ENCODE assay signal across 9 cellular contexts in the genomic region with DNA sequence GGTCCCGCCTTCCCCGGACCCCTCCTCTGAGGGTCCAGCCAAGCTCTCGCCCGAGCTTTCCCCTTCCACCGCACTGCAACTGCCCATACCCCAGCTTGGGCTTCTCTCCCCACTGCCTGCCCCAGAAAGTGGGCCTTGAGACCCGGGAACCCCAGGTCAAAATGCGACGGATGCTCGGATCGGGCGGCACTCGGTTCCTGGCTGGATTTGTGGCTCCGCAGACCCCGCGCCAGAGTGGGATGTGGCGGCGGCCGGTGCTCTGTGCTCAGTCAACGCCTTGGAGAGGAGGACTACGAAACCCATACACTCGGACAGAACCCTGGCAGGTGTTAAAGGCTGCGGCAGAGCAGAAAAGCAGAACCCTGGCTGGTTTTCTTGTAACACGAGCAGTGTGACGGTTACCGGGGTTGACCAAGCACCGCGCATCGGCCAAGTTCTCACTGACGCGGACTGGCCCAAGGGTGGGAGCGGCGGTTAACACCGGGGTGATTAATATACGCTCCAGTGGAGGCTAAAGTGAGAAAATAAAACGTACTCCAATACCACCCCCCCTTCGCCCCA. TPM values are rescaled to one million over a fixed set of nuclear protein-coding genes. Genes with fewer than 3 reads are reported as not detected.
A peak's percentile ranks its signal among the peaks of the same experiment; 100 is the strongest.
DNase-seq lines count a peak whose midpoint lies in the region; ATAC-seq and TF ChIP-seq lines count a peak whose summit lies in the region.
"Had no signal": no experiment of that assay in that cellular context is flagged by ENCODE, and none has a peak within 500 bp of the region (broad histone marks: within the 10 kb centered on the region; RNA-seq: fewer than 3 reads in every experiment).

No MANE protein-coding gene starts in this region.

- H3K4me3 ChIP-seq in astrocyte of the cerebellum (ENCODE audit: low read depth, low read length), result peak overlapping the region; percentile 15
- peak overlapping the region; percentile 50 to 56 for H3K4me3 ChIP-seq in left lung
- H3K4me3 ChIP-seq in urinary bladder (ENCODE audit: low read depth, low read length), result peak overlapping the region; percentile 12
- H3K4me3 ChIP-seq: SK-N-MC had no signal

- H3K4me1 Mint-ChIP-seq in activated naive CD4-positive, alpha-beta T cell treated with anti-CD3 and anti-CD28 coated beads, Interleukin-2, amount 10 ng/mL, durations not matched to agents 7 days and 5 days, result peaks cover 26% of the 10 kb centered on the region

- no peak for DNase-seq in activated naive CD4-positive, alpha-beta T cell treated with anti-CD3 and anti-CD28 coated beads, Interleukin-2, amount 10 ng/mL, durations not matched to agents 7 days and 5 days
- DNase-seq in activated naive CD4-positive, alpha-beta T cell treated with anti-CD3 and anti-CD28 coated beads, Interleukin-2, amount 50 U/mL, for 16 hours, result no peak
- DNase-seq in astrocyte of the cerebellum (ENCODE audit: low read depth), result peak; percentile 24
- peak; percentile 49 to 85 for DNase-seq in left lung
- DNase-seq in NCI-H526 (lab: John Stamatoyannopoulos, UW), result no peak
- DNase-seq in mesenteric fat pad (ENCODE audit: low spot score), result no peak

- WGBS in urinary bladder, result 12% methylated on average over 36 of the region's 36 CpGs

- no peak overlapping the region for H3K27ac ChIP-seq in left lung
- no peak overlapping the region for H3K27ac ChIP-seq in urinary bladder (ENCODE audit: low read depth)
- H3K27ac ChIP-seq: SK-N-MC had no signal

- CTCF ChIA-PET in activated naive CD4-positive, alpha-beta T cell treated with anti-CD3 and anti-CD28 coated beads, Interleukin-2, amount 10 ng/mL, durations not matched to agents 7 days and 5 days (lab: Charles Lee), result no interaction called here

- H3K9me3 ChIP-seq in left lung, result no peaks in the 10 kb centered on the region

- H3K9me3 Mint-ChIP-seq in activated naive CD4-positive, alpha-beta T cell treated with anti-CD3 and anti-CD28 coated beads, Interleukin-2, amount 10 ng/mL, durations not matched to agents 7 days and 5 days, result no peaks in the 10 kb centered on the region

- peaks cover 7 to 28% of the 10 kb centered on the region in 2 donors for H3K27me3 ChIP-seq in left lung

- peaks cover 55% of the 10 kb centered on the region for H3K36me3 Mint-ChIP-seq in activated naive CD4-positive, alpha-beta T cell treated with anti-CD3 and anti-CD28 coated beads, Interleukin-2, amount 10 ng/mL, durations not matched to agents 7 days and 5 days

- peaks cover 7% of the 10 kb centered on the region for H3K27me3 Mint-ChIP-seq in activated naive CD4-positive, alpha-beta T cell treated with anti-CD3 and anti-CD28 coated beads, Interleukin-2, amount 10 ng/mL, durations not matched to agents 7 days and 5 days

- intact Hi-C loops in left lung (cut with DNase I), result no loop called here

- H3K4me3 Mint-ChIP-seq in activated naive CD4-positive, alpha-beta T cell treated with anti-CD3 and anti-CD28 coated beads, Interleukin-2, amount 10 ng/mL, durations not matched to agents 7 days and 5 days, result peak overlapping the region; percentile 37

- ATAC-seq in left lung (peak; percentile 33), GM21528 (IDR thresholded peaks at IDR 0.05; ENCODE audit: low FRiP score, unreplicated experiment) (no peak)

- in situ Hi-C loops in astrocyte of the cerebellum (cut with HindIII; ENCODE audit: low sequenced_read_pairs), result no loop called here

- no peak for TF ChIP-seq CTCF in astrocyte of the cerebellum (IDR thresholded peaks at IDR 0.05; ENCODE audit: low read depth, low read length, missing control alignments)
- TF ChIP-seq CTCF in left lung (IDR thresholded peaks at IDR 0.05), result no peak

- no peak overlapping the region for H3K27ac Mint-ChIP-seq in activated naive CD4-positive, alpha-beta T cell treated with anti-CD3 and anti-CD28 coated beads, Interleukin-2, amount 10 ng/mL, durations not matched to agents 7 days and 5 days

- H3K4me1 ChIP-seq in left lung, result peaks cover 0 to 13% of the 10 kb centered on the region in 2 donors
- no peaks in the 10 kb centered on the region for H3K4me1 ChIP-seq in urinary bladder (ENCODE audit: insufficient read depth)

- H3K36me3 ChIP-seq in left lung, result no peaks in the 10 kb centered on the region
- H3K36me3 ChIP-seq in urinary bladder (ENCODE audit: insufficient read depth), result peaks cover 3% of the 10 kb centered on the region

RNA-seq across cellular contexts. Expression of a gene that starts 0.9 kb away (rescaled TPM):
- total RNA-seq in left lung (10 to 100 TPM; 24.7 to 32.1 TPM), urinary bladder (9.5 TPM), mesenteric fat pad (20.3 TPM)
- 2.1 TPM for polyA plus RNA-seq in urinary bladder

RNA-seq across cellular contexts. Expression of a gene that starts 17.2 kb away (rescaled TPM):
- total RNA-seq in left lung (10 to 100 TPM; 16.7 to 28.0 TPM), urinary bladder (35.3 TPM), mesenteric fat pad (17.7 TPM)
- polyA plus RNA-seq in urinary bladder, result 1.7 TPM

Comparison
In these comparisons a context has a peak if more than half of its experiments do, and no peak if none do; other contexts are left out.
1. DNase-seq: peak in astrocyte of the cerebellum (single experiment) and left lung (2 of 2); none in activated naive CD4-positive, alpha-beta T cell treated with anti-CD3 and anti-CD28 coated beads, Interleukin-2, amount 10 ng/mL, durations not matched to agents 7 days and 5 days (single experiment), activated naive CD4-positive, alpha-beta T cell treated with anti-CD3 and anti-CD28 coated beads, Interleukin-2, amount 50 U/mL, for 16 hours (single experiment), NCI-H526 (0 of 2) and mesenteric fat pad (single experiment).
2. Peak in every context shown above with its lines, with median percentiles within 50 percentile points of each other: H3K4me3 ChIP-seq.